Comparison of ENCODE assay signal across 30 cellular contexts in the genomic region with DNA sequence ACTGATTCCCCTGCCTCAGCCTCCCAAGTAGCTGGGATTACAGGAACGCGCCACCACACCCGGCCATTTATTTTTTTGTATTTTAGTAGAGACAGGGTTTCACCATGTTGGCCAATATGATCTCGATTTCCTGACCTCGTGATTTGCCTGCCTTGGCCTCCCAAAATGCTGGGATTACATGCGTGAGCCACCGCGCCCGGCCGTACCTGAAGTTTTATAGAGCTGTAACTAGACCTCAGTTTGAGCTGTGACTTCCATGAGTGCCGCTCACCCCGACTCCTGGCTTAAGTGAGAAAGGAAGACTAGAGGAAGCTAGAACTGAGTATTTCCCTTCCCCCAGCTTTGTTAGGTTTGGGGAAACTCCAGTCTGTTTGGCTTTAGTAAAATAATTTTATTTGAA.
"Had no signal": no experiment of that assay in that cellular context is flagged by ENCODE, and none has a peak within 500 bp of the region (broad histone marks: within the 10 kb centered on the region; RNA-seq: fewer than 3 reads in every experiment).

No MANE protein-coding gene starts in this region.

- DNase-seq: activated B cell treated with CpG ODN at 0.5 μM for 24 hours; activated CD4-positive, alpha-beta memory T cell treated with anti-CD3 and anti-CD28 coated beads for 36 hours; activated CD4-positive, alpha-beta T cell treated with anti-CD3 and anti-CD28 coated beads for 36 hours; activated CD4-positive, alpha-beta T cell treated with anti-CD3 and anti-CD28 coated beads, Interleukin-2, amount 10 ng/mL, durations not matched to agents 24 days and 14 days; activated CD8-positive, alpha-beta memory T cell treated with anti-CD3 and anti-CD28 coated beads, Interleukin-2, amount 10 ng/mL, durations not matched to agents 7 days and 5 days; activated CD8-positive, alpha-beta memory T cell treated with anti-CD3 and anti-CD28 coated beads, Interleukin-2, amount 50 U/mL, for 4 hours; activated CD8-positive, alpha-beta T cell treated with anti-CD3 and anti-CD28 coated beads, Interleukin-2, amount 10 ng/mL, durations not matched to agents 7 days and 5 days; activated effector memory CD4-positive, alpha-beta T cell treated with anti-CD3 and anti-CD28 coated beads, Interleukin-2, amount 50 U/mL, for 16 hours; activated naive CD4-positive, alpha-beta T cell treated with anti-CD3 and anti-CD28 coated beads for 36 hours; activated naive CD8-positive, alpha-beta T cell treated with anti-CD3 and anti-CD28 coated beads for 36 hours; activated naive CD8-positive, alpha-beta T cell treated with anti-CD3 and anti-CD28 coated beads, Interleukin-2, amount 50 U/mL, for 24 hours; activated T-cell treated with anti-CD3 and anti-CD28 coated beads, Interleukin-2, amount 50 U/mL, for 1 hour; activated T-cell treated with anti-CD3 and anti-CD28 coated beads, Interleukin-2, amount 50 U/mL, for 48 hours; adrenal gland; amygdala; aorta; body of pancreas; cortex of kidney; dermis blood vessel endothelial cell; effector CD4-positive, alpha-beta T cell; effector memory CD8-positive, alpha-beta T cell; erythroblast; foreskin melanocyte; SW 1271; T-cell; T-helper 17 cell; T1000; WERI-Rb-1 had no signal

- H3K36me3 ChIP-seq: adrenal gland, esophagus muscularis mucosa, WERI-Rb-1 had no signal

- H3K4me3 ChIP-seq: adrenal gland, body of pancreas, esophagus muscularis mucosa had no signal

- H3K27me3 ChIP-seq: adrenal gland, body of pancreas, esophagus muscularis mucosa had no signal

- H3K27ac ChIP-seq: adrenal gland, body of pancreas, esophagus muscularis mucosa, WERI-Rb-1 had no signal

- H3K9me3 ChIP-seq: adrenal gland, body of pancreas, esophagus muscularis mucosa had no signal

- ATAC-seq: activated CD4-positive, alpha-beta T cell treated with anti-CD3 and anti-CD28 coated beads for 36 hours; activated CD4-positive, CD25-positive, alpha-beta regulatory T cell treated with anti-CD3 and anti-CD28 coated beads, Interleukin-2, amount 50 U/mL, for 24 hours; activated CD8-positive, alpha-beta memory T cell treated with anti-CD3 and anti-CD28 coated beads, Interleukin-2, amount 10 ng/mL, durations not matched to agents 7 days and 5 days; activated CD8-positive, alpha-beta T cell treated with anti-CD3 and anti-CD28 coated beads, Interleukin-2, amount 10 ng/mL, durations not matched to agents 7 days and 5 days; activated naive CD8-positive, alpha-beta T cell treated with anti-CD3 and anti-CD28 coated beads, Interleukin-2, amount 50 U/mL, for 24 hours; body of pancreas; effector memory CD8-positive, alpha-beta T cell; T-cell; T-helper 17 cell had no signal

- H3K4me1 ChIP-seq: adrenal gland, body of pancreas, esophagus muscularis mucosa had no signal
